Comparison of ENCODE assay signal across 1 cellular context in the genomic region with DNA sequence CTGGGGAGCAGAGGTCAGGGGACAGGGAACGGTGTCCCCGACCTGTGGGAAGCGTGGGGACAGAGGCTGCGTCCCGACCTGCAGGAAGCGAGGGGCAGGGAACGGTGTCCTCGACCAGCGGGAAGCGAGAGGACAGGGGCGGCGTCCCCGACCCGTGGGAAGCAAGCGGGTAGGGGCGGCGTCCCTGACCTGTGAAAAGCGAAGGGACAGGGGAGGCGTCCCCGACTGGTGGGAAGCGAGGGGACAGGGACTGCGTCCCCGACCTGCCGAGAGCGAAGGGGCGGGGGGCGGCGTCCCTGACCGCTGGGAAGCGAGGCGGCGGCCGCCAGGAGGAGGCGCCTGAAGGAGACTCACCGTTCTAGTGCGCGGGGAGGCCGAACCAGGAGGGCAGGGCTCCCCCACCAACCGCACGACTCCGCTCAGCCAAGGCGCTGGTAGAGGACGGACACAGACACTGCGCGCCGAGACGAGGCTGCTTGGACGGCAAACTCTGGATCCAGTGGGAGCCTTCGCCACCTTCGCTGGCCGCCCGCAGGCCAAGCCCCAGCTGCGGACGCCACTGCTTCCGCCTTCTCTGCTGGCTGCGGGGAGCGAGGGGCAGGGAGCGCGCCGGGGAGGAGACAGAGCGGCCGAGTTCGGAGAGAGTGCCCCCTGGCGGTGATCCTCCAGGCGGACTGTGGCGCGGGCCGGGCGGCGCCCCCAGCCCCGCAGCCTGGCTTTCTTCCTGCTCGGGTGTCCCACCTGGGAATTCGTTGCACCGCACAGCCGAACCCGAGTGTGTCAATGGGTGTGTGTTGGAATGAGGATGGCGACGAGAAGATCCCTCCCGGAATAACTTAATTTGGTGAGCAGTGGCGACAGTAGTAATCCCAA.
TF ChIP-seq lines count a peak whose summit lies in the region.

TSS of gene TRAF6 (minus strand) at position 579 of the 873 bp plus-strand sequence. CDS start 8,757 bp downstream, outside the sequence.

TF ChIP-seq in K562, 482 proteins besides CTCF, POLR2A, EP300 and RAD21 (continued from another document and continues in another):
- TF ChIP-seq, protein P1, sequence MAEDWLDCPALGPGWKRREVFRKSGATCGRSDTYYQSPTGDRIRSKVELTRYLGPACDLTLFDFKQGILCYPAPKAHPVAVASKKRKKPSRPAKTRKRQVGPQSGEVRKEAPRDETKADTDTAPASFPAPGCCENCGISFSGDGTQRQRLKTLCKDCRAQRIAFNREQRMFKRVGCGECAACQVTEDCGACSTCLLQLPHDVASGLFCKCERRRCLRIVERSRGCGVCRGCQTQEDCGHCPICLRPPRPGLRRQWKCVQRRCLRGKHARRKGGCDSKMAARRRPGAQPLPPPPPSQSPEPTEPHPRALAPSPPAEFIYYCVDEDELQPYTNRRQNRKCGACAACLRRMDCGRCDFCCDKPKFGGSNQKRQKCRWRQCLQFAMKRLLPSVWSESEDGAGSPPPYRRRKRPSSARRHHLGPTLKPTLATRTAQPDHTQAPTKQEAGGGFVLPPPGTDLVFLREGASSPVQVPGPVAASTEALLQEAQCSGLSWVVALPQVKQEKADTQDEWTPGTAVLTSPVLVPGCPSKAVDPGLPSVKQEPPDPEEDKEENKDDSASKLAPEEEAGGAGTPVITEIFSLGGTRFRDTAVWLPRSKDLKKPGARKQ (CRISPR knock-in tag; IDR thresholded peaks at IDR 0.05) = no peak
- no peak for TF ChIP-seq ZKSCAN3 (CRISPR knock-in tag; IDR thresholded peaks at IDR 0.05)
- peak; percentile 66 for TF ChIP-seq ETV1 (tag; conservative IDR thresholded peaks at IDR 0.05; ENCODE audit: low read depth)
- peak; percentile 48; the same call in 1 of the 2 replicates for TF ChIP-seq ZBTB9 (CRISPR knock-in tag; IDR thresholded peaks at IDR 0.05)
- peak; percentile 47; the same call in 1 of the 2 replicates for TF ChIP-seq ZNF24 (IDR thresholded peaks at IDR 0.05)
- peak; percentile 80 for TF ChIP-seq PML (IDR thresholded peaks at IDR 0.05; ENCODE audit: low read length)
- TF ChIP-seq NR2C1 (IDR thresholded peaks at IDR 0.05) = no peak
- TF ChIP-seq NR2C1 (tag; IDR thresholded peaks at IDR 0.05) = peak; percentile 66
- peak; percentile 91 for TF ChIP-seq ELF4 (CRISPR knock-in tag; IDR thresholded peaks at IDR 0.05)
- TF ChIP-seq NR0B1 (IDR thresholded peaks at IDR 0.05; ENCODE audit: partially characterized antibody) = no peak
- TF ChIP-seq, protein P2, sequence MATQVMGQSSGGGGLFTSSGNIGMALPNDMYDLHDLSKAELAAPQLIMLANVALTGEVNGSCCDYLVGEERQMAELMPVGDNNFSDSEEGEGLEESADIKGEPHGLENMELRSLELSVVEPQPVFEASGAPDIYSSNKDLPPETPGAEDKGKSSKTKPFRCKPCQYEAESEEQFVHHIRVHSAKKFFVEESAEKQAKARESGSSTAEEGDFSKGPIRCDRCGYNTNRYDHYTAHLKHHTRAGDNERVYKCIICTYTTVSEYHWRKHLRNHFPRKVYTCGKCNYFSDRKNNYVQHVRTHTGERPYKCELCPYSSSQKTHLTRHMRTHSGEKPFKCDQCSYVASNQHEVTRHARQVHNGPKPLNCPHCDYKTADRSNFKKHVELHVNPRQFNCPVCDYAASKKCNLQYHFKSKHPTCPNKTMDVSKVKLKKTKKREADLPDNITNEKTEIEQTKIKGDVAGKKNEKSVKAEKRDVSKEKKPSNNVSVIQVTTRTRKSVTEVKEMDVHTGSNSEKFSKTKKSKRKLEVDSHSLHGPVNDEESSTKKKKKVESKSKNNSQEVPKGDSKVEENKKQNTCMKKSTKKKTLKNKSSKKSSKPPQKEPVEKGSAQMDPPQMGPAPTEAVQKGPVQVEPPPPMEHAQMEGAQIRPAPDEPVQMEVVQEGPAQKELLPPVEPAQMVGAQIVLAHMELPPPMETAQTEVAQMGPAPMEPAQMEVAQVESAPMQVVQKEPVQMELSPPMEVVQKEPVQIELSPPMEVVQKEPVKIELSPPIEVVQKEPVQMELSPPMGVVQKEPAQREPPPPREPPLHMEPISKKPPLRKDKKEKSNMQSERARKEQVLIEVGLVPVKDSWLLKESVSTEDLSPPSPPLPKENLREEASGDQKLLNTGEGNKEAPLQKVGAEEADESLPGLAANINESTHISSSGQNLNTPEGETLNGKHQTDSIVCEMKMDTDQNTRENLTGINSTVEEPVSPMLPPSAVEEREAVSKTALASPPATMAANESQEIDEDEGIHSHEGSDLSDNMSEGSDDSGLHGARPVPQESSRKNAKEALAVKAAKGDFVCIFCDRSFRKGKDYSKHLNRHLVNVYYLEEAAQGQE (CRISPR knock-in tag; IDR thresholded peaks at IDR 0.05; ENCODE audit: low read depth) = peak; percentile 78; the same call in 1 of the 2 replicates
- peak; percentile 75; the same call in 1 of the 2 replicates for TF ChIP-seq ESRRA (IDR thresholded peaks at IDR 0.05; ENCODE audit: borderline replicate concordance, low read depth)
- TF ChIP-seq ZMIZ1 (IDR thresholded peaks at IDR 0.05; ENCODE audit: low read depth in 2 of 2, low read length in 2 of 2) = peak in 1 of 2 experiments; percentile 57; a peak in 2 of 4 replicates
- TF ChIP-seq ZNF512 (tag; IDR thresholded peaks at IDR 0.05) = no peak
- no peak for TF ChIP-seq ZNF174 (CRISPR knock-in tag; IDR thresholded peaks at IDR 0.05)
- no peak for TF ChIP-seq ZNF589 (CRISPR knock-in tag; IDR thresholded peaks at IDR 0.05; ENCODE audit: low read depth)
- no peak for TF ChIP-seq TEAD2 (tag; IDR thresholded peaks at IDR 0.05)
- TF ChIP-seq HMGXB4 (CRISPR knock-in tag; IDR thresholded peaks at IDR 0.05) = peak; percentile 94; the same call in 1 of the 2 replicates
- TF ChIP-seq STAG1 (CRISPR knock-in tag; IDR thresholded peaks at IDR 0.05; ENCODE audit: borderline replicate concordance) = no peak
- TF ChIP-seq NRF1 (conservative IDR thresholded peaks at IDR 0.05 in 1 of 2, IDR thresholded peaks at IDR 0.05 in 1 of 2) = peak; percentile 61 to 70
- TF ChIP-seq FOXP1 (CRISPR knock-in tag; IDR thresholded peaks at IDR 0.05) = peak; percentile 83; the same call in 1 of the 2 replicates
- TF ChIP-seq, protein P3, sequence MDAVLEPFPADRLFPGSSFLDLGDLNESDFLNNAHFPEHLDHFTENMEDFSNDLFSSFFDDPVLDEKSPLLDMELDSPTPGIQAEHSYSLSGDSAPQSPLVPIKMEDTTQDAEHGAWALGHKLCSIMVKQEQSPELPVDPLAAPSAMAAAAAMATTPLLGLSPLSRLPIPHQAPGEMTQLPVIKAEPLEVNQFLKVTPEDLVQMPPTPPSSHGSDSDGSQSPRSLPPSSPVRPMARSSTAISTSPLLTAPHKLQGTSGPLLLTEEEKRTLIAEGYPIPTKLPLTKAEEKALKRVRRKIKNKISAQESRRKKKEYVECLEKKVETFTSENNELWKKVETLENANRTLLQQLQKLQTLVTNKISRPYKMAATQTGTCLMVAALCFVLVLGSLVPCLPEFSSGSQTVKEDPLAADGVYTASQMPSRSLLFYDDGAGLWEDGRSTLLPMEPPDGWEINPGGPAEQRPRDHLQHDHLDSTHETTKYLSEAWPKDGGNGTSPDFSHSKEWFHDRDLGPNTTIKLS (IDR thresholded peaks at IDR 0.05; ENCODE audit: borderline replicate concordance, low read depth) = peak; percentile 79; the same call in 1 of the 2 replicates
- TF ChIP-seq HNRNPL (IDR thresholded peaks at IDR 0.05; ENCODE audit: low read depth, low read length) = no peak
- TF ChIP-seq HDAC2 (IDR thresholded peaks at IDR 0.05) = 0 out of 2 replicates have a peak, but pooled peaks have one; percentile 31
- TF ChIP-seq, protein P4, sequence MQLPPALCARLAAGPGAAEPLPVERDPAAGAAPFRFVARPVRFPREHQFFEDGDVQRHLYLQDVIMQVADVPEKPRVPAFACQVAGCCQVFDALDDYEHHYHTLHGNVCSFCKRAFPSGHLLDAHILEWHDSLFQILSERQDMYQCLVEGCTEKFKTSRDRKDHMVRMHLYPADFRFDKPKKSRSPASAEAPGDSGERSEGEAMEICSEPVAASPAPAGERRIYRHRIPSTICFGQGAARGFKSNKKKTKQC (CRISPR knock-in tag; IDR thresholded peaks at IDR 0.05) = peak; percentile 48; the same call in 1 of the 2 replicates
- peak; percentile 43; the same call in 1 of the 2 replicates for TF ChIP-seq NR3C1 (CRISPR knock-in tag; IDR thresholded peaks at IDR 0.05)
- no peak for TF ChIP-seq ZNF699 (CRISPR knock-in tag; IDR thresholded peaks at IDR 0.05; ENCODE audit: insufficient replicate concordance)
- no peak for TF ChIP-seq HMG20B (CRISPR knock-in tag; IDR thresholded peaks at IDR 0.05)
- TF ChIP-seq HIVEP1 (CRISPR knock-in tag; IDR thresholded peaks at IDR 0.05) = no peak
- TF ChIP-seq SRSF3 (IDR thresholded peaks at IDR 0.05; ENCODE audit: insufficient read depth, low read length) = no peak
- 0 out of 2 replicates have a peak, but pooled peaks have one; percentile 67 for TF ChIP-seq ZBTB1 (CRISPR knock-in tag; IDR thresholded peaks at IDR 0.05; ENCODE audit: borderline replicate concordance, low read depth)
- TF ChIP-seq ZNF75A (CRISPR knock-in tag; IDR thresholded peaks at IDR 0.05) = 0 out of 2 replicates have a peak, but pooled peaks have one; percentile 18
- peak; percentile 22; the same call in 1 of the 2 replicates for TF ChIP-seq BCOR (IDR thresholded peaks at IDR 0.05)
- TF ChIP-seq MAFG (tag; conservative IDR thresholded peaks at IDR 0.05) = no peak
- TF ChIP-seq SUPT5H (IDR thresholded peaks at IDR 0.05) = peak; percentile 97
- TF ChIP-seq SP1 (CRISPR knock-in tag; IDR thresholded peaks at IDR 0.05) = peak; percentile 20; the same call in 1 of the 2 replicates
- TF ChIP-seq TGIF2 (CRISPR knock-in tag; IDR thresholded peaks at IDR 0.05) = no peak; the same call in 1 of the 2 replicates
